Comparison of ENCODE assay signal across 20 cellular contexts in genomic region chr20:3242167-3242692, GRCh38. TPM values are rescaled to one million over a fixed set of nuclear protein-coding genes. Genes with fewer than 3 reads are reported as not detected.
DNase-seq lines count a peak whose midpoint lies in the region; ATAC-seq and TF ChIP-seq lines count a peak whose summit lies in the region.
"Had no signal": no experiment of that assay in that cellular context is flagged by ENCODE, and none has a peak within 500 bp of the region (broad histone marks: within the 10 kb centered on the region; RNA-seq: fewer than 3 reads in every experiment).

No MANE protein-coding gene starts in this region.

- peaks cover 69 to 93% (median 81%) of the 10 kb centered on the region in 3 donors for H3K27me3 Mint-ChIP-seq in CD14-positive monocyte (ENCODE audit: low read depth in 3 of 3)
- peaks cover 51% of the 10 kb centered on the region for H3K27me3 Mint-ChIP-seq in WTC11 (ENCODE audit: low read depth)
- H3K27me3 Mint-ChIP-seq in nephron (ENCODE audit: low read depth) = peaks cover 89% of the 10 kb centered on the region

- H3K4me1 Mint-ChIP-seq in CD14-positive monocyte (peaks cover 15% of the 10 kb centered on the region), WTC11 (peaks cover 23% of the 10 kb centered on the region), nephron (peaks cover 7% of the 10 kb centered on the region)

- H3K27ac ChIP-seq in HEK293 (ENCODE audit: extremely low read depth, low read depth, low read length) = no peak overlapping the region
- no peak overlapping the region for H3K27ac ChIP-seq in WERI-Rb-1
- H3K27ac ChIP-seq: KMS-11 had no signal

- DNase-seq in CD14-positive monocyte (ENCODE audit: low spot score) = no peak
- DNase-seq in WTC11 (ENCODE audit: low spot score) = no peak
- DNase-seq in middle frontal gyrus (ENCODE audit: extremely low spot score, low spot score) = no peak
- no peak for DNase-seq in WERI-Rb-1
- DNase-seq in NCI-H1092 (lab: John Stamatoyannopoulos, UW) = no peak
- DNase-seq: C1 segment of cervical spinal cord, DMS 273 treated with DMSO at 0.1 percent for 48 hours, DND-41, MV-4-11, NCI-H1417, NCI-H187, NCI-H2107, NCI-H510A, NCI-H774 had no signal

- no peaks in the 10 kb centered on the region for H3K36me3 ChIP-seq in HEK293 (ENCODE audit: control insufficient read depth in 2 of 2, insufficient read depth in 1 of 2, low read length in 2 of 2)
- H3K36me3 ChIP-seq in WERI-Rb-1 = no peaks in the 10 kb centered on the region

- no peaks in the 10 kb centered on the region for H3K9me3 ChIP-seq in HEK293 (ENCODE audit: control insufficient read depth, insufficient read depth, low read depth, low read length)
- H3K9me3 ChIP-seq in WERI-Rb-1 (ENCODE audit: severe bottlenecking) = peaks cover 4% of the 10 kb centered on the region

- H3K9me3 Mint-ChIP-seq in CD14-positive monocyte (peaks cover 0 to 18% (median 9%) of the 10 kb centered on the region in 7 donors), WTC11 (no peaks in the 10 kb centered on the region), nephron (no peaks in the 10 kb centered on the region)
- H3K9me3 Mint-ChIP-seq: GM23338 had no signal

- peak overlapping the region; percentile 2 to 85 for H3K4me3 Mint-ChIP-seq in CD14-positive monocyte
- peak overlapping the region; percentile 12; the same call in 1 of the 2 replicates for H3K4me3 Mint-ChIP-seq in WTC11
- peak overlapping the region in 2 of 3 experiments; percentile 4 to 41 for H3K4me3 Mint-ChIP-seq in nephron
- H3K4me3 Mint-ChIP-seq: GM23338 had no signal

- TF ChIP-seq CTCF in CD14-positive monocyte (IDR thresholded peaks at IDR 0.05) = no peak
- TF ChIP-seq CTCF in HEK293 (tag by site-specific recombination; IDR thresholded peaks at IDR 0.05) = no peak
- TF ChIP-seq CTCF in WTC11 (IDR thresholded peaks at IDR 0.05) = no peak
- TF ChIP-seq CTCF in nephron (IDR thresholded peaks at IDR 0.05; ENCODE audit: unreplicated experiment in 3 of 3) = no peak
- no peak for TF ChIP-seq CTCF in WERI-Rb-1 (IDR thresholded peaks at IDR 0.05; ENCODE audit: low read depth, low read length)

- CTCF ChIA-PET in HEK293 (lab: Yijun Ruan, JAX) = interaction anchor here (0.6 to 2.0 kb wide), 2 partner anchors 23 to 469 kb away, joined by 4 to 5 read pairs; no protein-coding TSS in a partner anchor
- CTCF ChIA-PET in WTC11 (lab: Charles Lee) = interaction anchor here (0.5 to 1.2 kb wide), 5 partner anchors 8 to 122 kb away, joined by 3 to 7 read pairs (median 3); no protein-coding TSS in a partner anchor

- peaks cover 6 to 9% of the 10 kb centered on the region in 2 donors for H3K36me3 Mint-ChIP-seq in CD14-positive monocyte
- H3K36me3 Mint-ChIP-seq in WTC11 = no peaks in the 10 kb centered on the region
- H3K36me3 Mint-ChIP-seq in nephron (ENCODE audit: low read depth) = no peaks in the 10 kb centered on the region

- intact Hi-C loops in CD14-positive monocyte (cut with micrococcal nuclease) = no loop called here

- H3K27ac Mint-ChIP-seq in CD14-positive monocyte (no peak overlapping the region), WTC11 (peak overlapping the region; percentile 79; the same call in 1 of the 2 replicates), nephron (no peak overlapping the region)
- H3K27ac Mint-ChIP-seq: GM23338 had no signal

- 0 out of 2 replicates have a peak, but pooled peaks cover 2% of the 10 kb centered on the region for H3K4me1 ChIP-seq in HEK293 (ENCODE audit: control insufficient read depth, insufficient read depth, low read length)

- POLR2A ChIA-PET in HEK293 (lab: Yijun Ruan, JAX) = interaction anchor here (0.5 to 1.4 kb wide), 5 partner anchors 8 to 196 kb away, joined by 3 to 7 read pairs (median 3); no protein-coding TSS in a partner anchor
- POLR2A ChIA-PET in WTC11 (lab: Charles Lee) = interaction anchor here (0.8 kb wide), 1 partner anchor 19 kb away, joined by 4 read pairs; no protein-coding TSS in a partner anchor

- peaks cover 12% of the 10 kb centered on the region for H3K27me3 ChIP-seq in WERI-Rb-1 (ENCODE audit: insufficient read depth, low read depth, severe bottlenecking)

- ATAC-seq in WTC11 (no peak), GM21528 (IDR thresholded peaks at IDR 0.05; ENCODE audit: low FRiP score, unreplicated experiment) (no peak)
- ATAC-seq: GM23338, HCT116 had no signal

- H3K4me3 ChIP-seq in HEK293 (ENCODE audit: low read depth, low read length) = no peak overlapping the region
- H3K4me3 ChIP-seq in WERI-Rb-1 (ENCODE audit: low read depth, low read length) = no peak overlapping the region
- H3K4me3 ChIP-seq: GM23338 had no signal

TF ChIP-seq in HEK293, 187 proteins besides CTCF, POLR2A, EP300 and RAD21 (continues in another document):
- TF ChIP-seq ZNF426 (tag by site-specific recombination; IDR thresholded peaks at IDR 0.05) (no peak), ZNF18 (tag by site-specific recombination; IDR thresholded peaks at IDR 0.05) (no peak), KLF17 (tag by site-specific recombination; IDR thresholded peaks at IDR 0.05) (0 out of 2 replicates have a peak, but pooled peaks have one; percentile 20), ZNF530 (tag by site-specific recombination; IDR thresholded peaks at IDR 0.05; ENCODE audit: low read depth) (no peak), ZNF600 (tag by site-specific recombination; IDR thresholded peaks at IDR 0.05) (0 out of 2 replicates have a peak, but pooled peaks have one; percentile 6), ZNF792 (tag by site-specific recombination; IDR thresholded peaks at IDR 0.05) (no peak), WT1 (tag by site-specific recombination; IDR thresholded peaks at IDR 0.05) (peak; percentile 46; the same call in 1 of the 2 replicates)

TF ChIP-seq in WTC11, 78 proteins besides CTCF, POLR2A, EP300 and RAD21:
- TF ChIP-seq GRHL2 (CRISPR knock-in tag; IDR thresholded peaks at IDR 0.05; ENCODE audit: insufficient replicate concordance, severe bottlenecking) (no peak), MLX (CRISPR knock-in tag; IDR thresholded peaks at IDR 0.05) (no peak)

RNA-seq across cellular contexts. Expression of gene SLC4A11, which starts 3.2 kb away (rescaled TPM):
- under 1 TPM in 1 of 2 donors, not detected in 1; 0.11 TPM for polyA plus RNA-seq in CD14-positive monocyte
- 30.4 to 39.5 TPM (median 34.5 TPM) in 3 replicates for total RNA-seq in WTC11 (2021)

RNA-seq across cellular contexts. Expression of gene ITPA, which starts 32.9 kb away (rescaled TPM):
- polyA plus RNA-seq in CD14-positive monocyte = 10 to 100 TPM; 57.0 to 62.8 TPM
- total RNA-seq in WTC11 (2021) = 83.4 to 104 TPM (median 88.5 TPM) in 3 replicates

RNA-seq across cellular contexts. Expression of gene DDRGK1, which starts 37.7 kb away (rescaled TPM):
- 10 to 100 TPM; 39.9 to 42.7 TPM for polyA plus RNA-seq in CD14-positive monocyte
- total RNA-seq in WTC11 (2021) = 46.4 to 60.6 TPM (median 52.7 TPM) in 3 replicates
